In genomic region chr14:55739967-55740707, GRCh38 we compare ENCODE assay signal across 22 cellular contexts.
DNase-seq lines count a peak whose midpoint lies in the region; ATAC-seq and TF ChIP-seq lines count a peak whose summit lies in the region.
"Had no signal": no experiment of that assay in that cellular context is flagged by ENCODE, and none has a peak within 500 bp of the region (broad histone marks: within the 10 kb centered on the region; RNA-seq: fewer than 3 reads in every experiment).

No MANE protein-coding gene starts in this region.

- WGBS in suprapubic skin, result 56% methylated on average over 5 of the region's 6 CpGs

- H3K9me3 ChIP-seq in suprapubic skin, result no peaks in the 10 kb centered on the region
- H3K9me3 ChIP-seq: ovary had no signal

- no peak for TF ChIP-seq CTCF in suprapubic skin (IDR thresholded peaks at IDR 0.05)

- no peak for ATAC-seq in activated CD4-positive, CD25-positive, alpha-beta regulatory T cell treated with anti-CD3 and anti-CD28 coated beads, Interleukin-2, amount 50 U/mL, for 24 hours
- ATAC-seq: activated CD8-positive, alpha-beta T cell treated with anti-CD3 and anti-CD28 coated beads for 36 hours; foreskin keratinocyte; left colon; WTC11 had no signal

- peak overlapping the region; percentile 4 for H3K27ac ChIP-seq in suprapubic skin
- H3K27ac ChIP-seq: BLaER1, foreskin keratinocyte, ovary had no signal

- DNase-seq in DMS 273 (lab: John Stamatoyannopoulos, UW; ENCODE audit: unreplicated experiment) (peak; percentile 14), DMS 273 treated with DMSO at 0.1 percent for 48 hours (lab: John Stamatoyannopoulos, UW) (no peak), T1000 (lab: John Stamatoyannopoulos, UW) (peak; percentile 20), left kidney (ENCODE audit: low read depth, low spot score) (peak; percentile 69), suprapubic skin (ENCODE audit: low spot score in 2 of 2) (no peak), NCI-H2171 treated with DMSO at 0.1 percent for 48 hours (lab: John Stamatoyannopoulos, UW) (no peak)
- DNase-seq in stimulated activated CD4-positive, alpha-beta T cell treated with anti-CD3 and anti-CD28 coated beads, Interleukin-4, amount 100 ng/mL, for 1 hour, result no peak
- DNase-seq: 8988T; activated CD8-positive, alpha-beta T cell treated with anti-CD3 and anti-CD28 coated beads for 36 hours; activated naive CD4-positive, alpha-beta T cell treated with anti-CD3 and anti-CD28 coated beads, Interleukin-2, amount 50 U/mL, for 16 hours; activated T-cell treated with anti-CD3 and anti-CD28 coated beads, Interleukin-2, amount 50 U/mL, for 24 hours; DND-41; foreskin keratinocyte; left colon; NCI-H187; ovary; small intestine; stimulated activated CD8-positive, alpha-beta memory T cell treated with anti-CD3 and anti-CD28 coated beads, Interleukin-4, amount 100 ng/mL, for 48 hours had no signal

- no peaks in the 10 kb centered on the region for H3K27me3 ChIP-seq in suprapubic skin
- H3K27me3 ChIP-seq: BLaER1, foreskin keratinocyte, ovary had no signal

- no peak for TF ChIP-seq EP300 in suprapubic skin (IDR thresholded peaks at IDR 0.05)

- H3K4me1 ChIP-seq in suprapubic skin, result peaks cover 19% of the 10 kb centered on the region
- H3K4me1 ChIP-seq: BLaER1, foreskin keratinocyte had no signal

- no peaks in the 10 kb centered on the region for H3K36me3 ChIP-seq in suprapubic skin
- H3K36me3 ChIP-seq: BLaER1, ovary had no signal

- H3K4me3 ChIP-seq in suprapubic skin, result no peak overlapping the region
- H3K4me3 ChIP-seq: BLaER1, coronary artery, ovary had no signal

- no peak for TF ChIP-seq POLR2A in suprapubic skin (IDR thresholded peaks at IDR 0.05)

Comparison
In these comparisons a context has a peak if more than half of its experiments do, and no peak if none do; other contexts are left out.
1. DNase-seq: peak in DMS 273 (single experiment), T1000 (single experiment) and left kidney (single experiment); none in DMS 273 treated with DMSO at 0.1 percent for 48 hours (single experiment), suprapubic skin (0 of 2), stimulated activated CD4-positive, alpha-beta T cell treated with anti-CD3 and anti-CD28 coated beads, Interleukin-4, amount 100 ng/mL, for 1 hour (single experiment) and NCI-H2171 treated with DMSO at 0.1 percent for 48 hours (single experiment).